9 cellular contexts compared by ENCODE assay signal in genomic region chr13:80030491-80030890, GRCh38.
DNase-seq lines count a peak whose midpoint lies in the region; ATAC-seq and TF ChIP-seq lines count a peak whose summit lies in the region.
"Had no signal": no experiment of that assay in that cellular context is flagged by ENCODE, and none has a peak within 500 bp of the region (broad histone marks: within the 10 kb centered on the region; RNA-seq: fewer than 3 reads in every experiment).

No MANE protein-coding gene starts in this region.

- intact Hi-C loops in left cardiac atrium (cut with DNase I) = no loop called here
- intact Hi-C loops in activated CD8-positive, alpha-beta T cell treated with anti-CD3 and anti-CD28 coated beads for 36 hours (cut with micrococcal nuclease) = no loop called here

- H3K27ac Mint-ChIP-seq in activated CD8-positive, alpha-beta T cell treated with anti-CD3 and anti-CD28 coated beads for 36 hours = no peak overlapping the region
- H3K27ac Mint-ChIP-seq in activated naive CD4-positive, alpha-beta T cell treated with anti-CD3 and anti-CD28 coated beads, Interleukin-2, amount 50 U/mL, for 72 hours = no peak overlapping the region

- DNase-seq in AG04449 (ENCODE audit: low read depth, low spot score) (no peak), RKO (ENCODE audit: low spot score) (peak; percentile 59), left cardiac atrium (peak; percentile 23), NCI-H2227 (lab: John Stamatoyannopoulos, UW; ENCODE audit: unreplicated experiment) (no peak), NCI-H2227 treated with DMSO at 0.1 percent for 48 hours (lab: John Stamatoyannopoulos, UW) (no peak)
- no peak for DNase-seq in activated CD8-positive, alpha-beta T cell treated with anti-CD3 and anti-CD28 coated beads for 36 hours
- DNase-seq in activated naive CD4-positive, alpha-beta T cell treated with anti-CD3 and anti-CD28 coated beads, Interleukin-2, amount 50 U/mL, for 72 hours (ENCODE audit: low spot score in 2 of 2) = no peak
- DNase-seq: midbrain had no signal

- no peaks in the 10 kb centered on the region for H3K4me1 Mint-ChIP-seq in activated CD8-positive, alpha-beta T cell treated with anti-CD3 and anti-CD28 coated beads for 36 hours (ENCODE audit: low read depth)

- no peak overlapping the region for H3K4me3 Mint-ChIP-seq in activated CD8-positive, alpha-beta T cell treated with anti-CD3 and anti-CD28 coated beads for 36 hours

- H3K4me3 ChIP-seq in AG04449 (ENCODE audit: low read depth, low read length) = no peak overlapping the region

- POLR2A ChIA-PET in AG04449 (lab: Yijun Ruan, JAX) = no interaction called here
- POLR2A ChIA-PET in activated CD8-positive, alpha-beta T cell treated with anti-CD3 and anti-CD28 coated beads for 36 hours (lab: Charles Lee) = no interaction called here

- CTCF ChIA-PET in AG04449 (lab: Yijun Ruan, JAX) = interaction anchor here (1.0 kb wide), 1 partner anchor 11 kb away, joined by 3 read pairs; no protein-coding TSS in a partner anchor
- CTCF ChIA-PET in activated CD8-positive, alpha-beta T cell treated with anti-CD3 and anti-CD28 coated beads for 36 hours (lab: Charles Lee) = no interaction called here

- H3K9me3 Mint-ChIP-seq in activated CD8-positive, alpha-beta T cell treated with anti-CD3 and anti-CD28 coated beads for 36 hours = no peaks in the 10 kb centered on the region
- H3K9me3 Mint-ChIP-seq in activated naive CD4-positive, alpha-beta T cell treated with anti-CD3 and anti-CD28 coated beads, Interleukin-2, amount 50 U/mL, for 72 hours = no peaks in the 10 kb centered on the region

- H3K27me3 Mint-ChIP-seq in activated CD8-positive, alpha-beta T cell treated with anti-CD3 and anti-CD28 coated beads for 36 hours = no peaks in the 10 kb centered on the region

- no peaks in the 10 kb centered on the region for H3K36me3 Mint-ChIP-seq in activated CD8-positive, alpha-beta T cell treated with anti-CD3 and anti-CD28 coated beads for 36 hours (ENCODE audit: low read depth)
- H3K36me3 Mint-ChIP-seq in activated naive CD4-positive, alpha-beta T cell treated with anti-CD3 and anti-CD28 coated beads, Interleukin-2, amount 50 U/mL, for 72 hours = no peaks in the 10 kb centered on the region

- ATAC-seq in GM21786 (IDR thresholded peaks at IDR 0.05; ENCODE audit: unreplicated experiment) (peak; percentile 70), left cardiac atrium (peak; percentile 62 to 91)
- ATAC-seq in activated CD8-positive, alpha-beta T cell treated with anti-CD3 and anti-CD28 coated beads for 36 hours = no peak
- no peak for ATAC-seq in activated naive CD4-positive, alpha-beta T cell treated with anti-CD3 and anti-CD28 coated beads, Interleukin-2, amount 50 U/mL, for 72 hours

- TF ChIP-seq CTCF in AG04449 (IDR thresholded peaks at IDR 0.05; ENCODE audit: insufficient read depth, low read length, missing control alignments) = peak; percentile 7
- TF ChIP-seq CTCF in activated CD8-positive, alpha-beta T cell treated with anti-CD3 and anti-CD28 coated beads for 36 hours (IDR thresholded peaks at IDR 0.05) = no peak

Comparison
In these comparisons a context has a peak if more than half of its experiments do, and no peak if none do; other contexts are left out.
1. DNase-seq: peak in RKO (single experiment) and left cardiac atrium (single experiment); none in AG04449 (single experiment), activated CD8-positive, alpha-beta T cell treated with anti-CD3 and anti-CD28 coated beads for 36 hours (single experiment), activated naive CD4-positive, alpha-beta T cell treated with anti-CD3 and anti-CD28 coated beads, Interleukin-2, amount 50 U/mL, for 72 hours (0 of 2), NCI-H2227 (single experiment) and NCI-H2227 treated with DMSO at 0.1 percent for 48 hours (single experiment).
2. ATAC-seq: peak in GM21786 (single experiment) and left cardiac atrium (2 of 2); none in activated CD8-positive, alpha-beta T cell treated with anti-CD3 and anti-CD28 coated beads for 36 hours (single experiment) and activated naive CD4-positive, alpha-beta T cell treated with anti-CD3 and anti-CD28 coated beads, Interleukin-2, amount 50 U/mL, for 72 hours (0 of 2).